1 cellular context compared by ENCODE assay signal in genomic region chr11:76701701-76702100, GRCh38.
TF ChIP-seq lines count a peak whose summit lies in the region.

No MANE protein-coding gene starts in this region.

TF ChIP-seq in H1, 55 proteins besides CTCF, POLR2A, EP300 and RAD21:
- no peak for TF ChIP-seq PHF8 (conservative IDR thresholded peaks at IDR 0.05; ENCODE audit: low read depth, low read length)
- TF ChIP-seq TEAD4 (IDR thresholded peaks at IDR 0.05; ENCODE audit: low read depth, low read length), result no peak
- TF ChIP-seq MAFK (IDR thresholded peaks at IDR 0.05; ENCODE audit: low read depth, low read length), result no peak
- no peak for TF ChIP-seq SAP30 (IDR thresholded peaks at IDR 0.05; ENCODE audit: insufficient read depth, insufficient replicate concordance, low read length)
- no peak for TF ChIP-seq KDM5A (IDR thresholded peaks at IDR 0.05; ENCODE audit: low read length)
- TF ChIP-seq SIRT6 (IDR thresholded peaks at IDR 0.05; ENCODE audit: low read length), result no peak
- TF ChIP-seq RBBP5 (IDR thresholded peaks at IDR 0.05; ENCODE audit: borderline replicate concordance, low read depth, low read length), result no peak
- no peak for TF ChIP-seq CEBPB (IDR thresholded peaks at IDR 0.05; ENCODE audit: low read depth, low read length)
- TF ChIP-seq JUN (IDR thresholded peaks at IDR 0.05; ENCODE audit: low read depth, low read length), result no peak
